Comparison of ENCODE assay signal across 9 cellular contexts in genomic region chr5:14445581-14446290, GRCh38.
A peak's percentile ranks its signal among the peaks of the same experiment; 100 is the strongest.
DNase-seq lines count a peak whose midpoint lies in the region; ATAC-seq and TF ChIP-seq lines count a peak whose summit lies in the region.
"Had no signal": no experiment of that assay in that cellular context is flagged by ENCODE, and none has a peak within 500 bp of the region (broad histone marks: within the 10 kb centered on the region; RNA-seq: fewer than 3 reads in every experiment).

No MANE protein-coding gene starts in this region.

- intact Hi-C loops in stomach (cut with DNase I; ENCODE audit: low total_unique reads), result no loop called here

- peak overlapping the region; percentile 23 for H3K4me3 ChIP-seq in astrocyte of the spinal cord (ENCODE audit: low read depth, low read length)
- H3K4me3 ChIP-seq in iPS DF 6.9 (ENCODE audit: low read length), result no peak overlapping the region
- H3K4me3 ChIP-seq in tibial nerve, result peak overlapping the region in 2 of 4 donors; percentile 7 to 24
- no peak overlapping the region for H3K4me3 ChIP-seq in stomach
- H3K4me3 ChIP-seq: upper lobe of left lung had no signal

- in situ Hi-C loops in astrocyte of the spinal cord (cut with HindIII; ENCODE audit: low sequenced_read_pairs), result no loop called here

- no peaks in the 10 kb centered on the region for H3K36me3 Mint-ChIP-seq in activated naive CD4-positive, alpha-beta T cell treated with anti-CD3 and anti-CD28 coated beads, Interleukin-2, amount 50 U/mL, for 72 hours

- no peak overlapping the region for H3K27ac Mint-ChIP-seq in activated naive CD4-positive, alpha-beta T cell treated with anti-CD3 and anti-CD28 coated beads, Interleukin-2, amount 50 U/mL, for 72 hours

- TF ChIP-seq CTCF in astrocyte of the spinal cord (IDR thresholded peaks at IDR 0.05; ENCODE audit: low read depth, low read length) (no peak), tibial nerve (IDR thresholded peaks at IDR 0.05) (no peak), stomach (IDR thresholded peaks at IDR 0.05) (no peak)

- DNase-seq in NCI-H1417 (lab: John Stamatoyannopoulos, UW), result peak in 2 of 3 experiments; percentile 55 to 78
- no peak for DNase-seq in NCI-H1417 treated with DMSO at 0.1 percent for 48 hours (lab: John Stamatoyannopoulos, UW)
- peak; percentile 70 for DNase-seq in astrocyte of the spinal cord (ENCODE audit: low read depth, low spot score)
- DNase-seq in iPS DF 6.9 (ENCODE audit: low read depth, low spot score), result peak; percentile 54
- DNase-seq in tibial nerve (ENCODE audit: low spot score in 2 of 2), result peak in 1 of 2 donors; percentile 53
- DNase-seq in stomach, result no peak
- no peak for DNase-seq in activated naive CD4-positive, alpha-beta T cell treated with anti-CD3 and anti-CD28 coated beads, Interleukin-2, amount 50 U/mL, for 72 hours (ENCODE audit: low spot score in 2 of 2)
- no peak for DNase-seq in AG08396 (ENCODE audit: low spot score)
- DNase-seq: upper lobe of left lung had no signal

- H3K4me1 ChIP-seq in iPS DF 6.9 (ENCODE audit: control insufficient read depth, insufficient read depth, low read length) (0 out of 2 replicates have a peak, but pooled peaks cover 1% of the 10 kb centered on the region), tibial nerve (peaks cover 0 to 80% (median 36%) of the 10 kb centered on the region in 4 donors), stomach (peaks cover 0 to 74% (median 34%) of the 10 kb centered on the region in 4 donors)

- WGBS in iPS DF 6.9 (ENCODE audit: insufficient coverage, insufficient read length), result no CpG with 5 or more reads among the region's 15 CpGs
- WGBS in tibial nerve, 2 donors, result 27 to 28% methylated on average over 15 of the region's 15 CpGs
- WGBS in stomach, 5 donors, result 68 to 85% (median 77%) methylated on average over 15 of the region's 15 CpGs

- H3K9me3 ChIP-seq in iPS DF 6.9 (ENCODE audit: control insufficient read depth, insufficient read depth, low read length) (no peaks in the 10 kb centered on the region), tibial nerve (no peaks in the 10 kb centered on the region), stomach (no peaks in the 10 kb centered on the region)
- H3K9me3 ChIP-seq: upper lobe of left lung had no signal

- ATAC-seq in activated naive CD4-positive, alpha-beta T cell treated with anti-CD3 and anti-CD28 coated beads, Interleukin-2, amount 50 U/mL, for 72 hours, result no peak

- TF ChIP-seq POLR2A in tibial nerve (IDR thresholded peaks at IDR 0.05) (peak in 1 of 2 donors; percentile 17), stomach (IDR thresholded peaks at IDR 0.05) (no peak)

- H3K27ac ChIP-seq in iPS DF 6.9 (ENCODE audit: low read length), result no peak overlapping the region
- peak overlapping the region; percentile 48 to 96 (median 72) for H3K27ac ChIP-seq in tibial nerve
- peak overlapping the region in 1 of 5 donors; percentile 49 for H3K27ac ChIP-seq in stomach
- H3K27ac ChIP-seq: upper lobe of left lung had no signal

- no peaks in the 10 kb centered on the region; the same call in 1 of the 2 replicates for H3K27me3 ChIP-seq in iPS DF 6.9 (ENCODE audit: control insufficient read depth, insufficient read depth, low read length)
- no peaks in the 10 kb centered on the region for H3K27me3 ChIP-seq in tibial nerve
- no peaks in the 10 kb centered on the region for H3K27me3 ChIP-seq in stomach
- H3K27me3 ChIP-seq: upper lobe of left lung had no signal

- H3K36me3 ChIP-seq in iPS DF 6.9 (ENCODE audit: control insufficient read depth, insufficient read depth, low read length) (no peaks in the 10 kb centered on the region), tibial nerve (no peaks in the 10 kb centered on the region), stomach (peaks cover 0 to 15% (median 11%) of the 10 kb centered on the region in 4 donors)

- H3K9me3 Mint-ChIP-seq in activated naive CD4-positive, alpha-beta T cell treated with anti-CD3 and anti-CD28 coated beads, Interleukin-2, amount 50 U/mL, for 72 hours, result no peaks in the 10 kb centered on the region

- peak in 1 of 2 donors; percentile 45 for TF ChIP-seq EP300 in tibial nerve (IDR thresholded peaks at IDR 0.05)
- no peak for TF ChIP-seq EP300 in stomach (IDR thresholded peaks at IDR 0.05)

Comparison
In these comparisons a context has a peak if more than half of its experiments do, and no peak if none do; other contexts are left out.
1. DNase-seq: peak in NCI-H1417 (2 of 3), astrocyte of the spinal cord (single experiment) and iPS DF 6.9 (single experiment); none in NCI-H1417 treated with DMSO at 0.1 percent for 48 hours (single experiment), stomach (single experiment), activated naive CD4-positive, alpha-beta T cell treated with anti-CD3 and anti-CD28 coated beads, Interleukin-2, amount 50 U/mL, for 72 hours (0 of 2) and AG08396 (single experiment).